ENCODE assay signal across 2 cellular contexts in genomic region chr5:90691533-90691932, GRCh38.
TF ChIP-seq lines count a peak whose summit lies in the region.

No MANE protein-coding gene starts in this region.

TF ChIP-seq in GM12878, 131 proteins besides CTCF, POLR2A, EP300 and RAD21:
- TF ChIP-seq ZNF24 (IDR thresholded peaks at IDR 0.05) (peak; percentile 56; the same call in 1 of the 2 replicates), BHLHE40 (IDR thresholded peaks at IDR 0.05; ENCODE audit: borderline replicate concordance in 1 of 2, low read depth in 2 of 2, low read length in 1 of 2) (no peak)

TF ChIP-seq in K562, 482 proteins besides CTCF, POLR2A, EP300 and RAD21:
- TF ChIP-seq ZNF24 (IDR thresholded peaks at IDR 0.05) (peak; percentile 87), ZNF165 (CRISPR knock-in tag; IDR thresholded peaks at IDR 0.05; ENCODE audit: borderline replicate concordance) (no peak)
